ENCODE assay signal across 8 cellular contexts in genomic region chr1:40802078-40803075, GRCh38. TPM values are rescaled to one million over a fixed set of nuclear protein-coding genes. Genes with fewer than 3 reads are reported as not detected.
DNase-seq lines count a peak whose midpoint lies in the region; ATAC-seq and TF ChIP-seq lines count a peak whose summit lies in the region.

No MANE protein-coding gene starts in this region.

- H3K4me3 ChIP-seq in SK-N-SH (ENCODE audit: low read depth in 2 of 2, low read length in 1 of 2) (peak overlapping the region; percentile 51 to 59), heart right ventricle (peak overlapping the region in 9 of 10 donors; percentile 10 to 58 (median 45)), psoas muscle (peak overlapping the region; percentile 55)

- H3K4me2 ChIP-seq in SK-N-SH = peak overlapping the region; percentile 80

- peak overlapping the region; percentile 43; the same call in 1 of the 2 replicates for H3K9ac ChIP-seq in SK-N-SH

- peaks cover 0 to under 1% of the 10 kb centered on the region in 2 donors for H3K9me3 Mint-ChIP-seq in activated naive CD4-positive, alpha-beta T cell treated with anti-CD3 and anti-CD28 coated beads, Interleukin-2, amount 50 U/mL, for 72 hours

- H4K20me1 ChIP-seq in SK-N-SH (ENCODE audit: insufficient read depth) = no peaks in the 10 kb centered on the region

- peaks cover 3% of the 10 kb centered on the region for H3F3A ChIP-seq in SK-N-SH (replicated peaks; ENCODE audit: insufficient read depth)

- intact Hi-C loops in heart right ventricle (cut with DNase I) (no loop called here), psoas muscle (cut with DNase I) (no loop called here)

- no peaks in the 10 kb centered on the region for H3K36me3 Mint-ChIP-seq in activated naive CD4-positive, alpha-beta T cell treated with anti-CD3 and anti-CD28 coated beads, Interleukin-2, amount 50 U/mL, for 72 hours

- no peak for TF ChIP-seq RAD21 in SK-N-SH (IDR thresholded peaks at IDR 0.05; ENCODE audit: low read length)

- H3K27ac ChIP-seq in SK-N-SH (ENCODE audit: low read depth in 2 of 2, low read length in 1 of 2) = no peak overlapping the region; a peak in 1 of 4 replicates
- peak overlapping the region in 9 of 10 donors; percentile 45 to 84 (median 72) for H3K27ac ChIP-seq in heart right ventricle
- H3K27ac ChIP-seq in psoas muscle = peak overlapping the region; percentile 67

- CTCF ChIA-PET in SK-N-SH (lab: Yijun Ruan, JAX) = interaction anchor here (1.3 kb wide), 1 partner anchor 28 kb away, joined by 4 read pairs; no protein-coding TSS in a partner anchor

- no peaks in the 10 kb centered on the region for H3K79me2 ChIP-seq in SK-N-SH (ENCODE audit: insufficient read depth)

- 40% methylated on average over 29 of the region's 60 CpGs for WGBS in SK-N-SH (ENCODE audit: low lambda C conversion rate)
- WGBS in heart right ventricle, 2 donors = 9 to 10% methylated on average over 52 to 60 of the region's 60 CpGs
- 8 to 21% (median 14%) methylated on average over 32 to 60 of the region's 60 CpGs for WGBS in psoas muscle, 3 donors

- POLR2A ChIA-PET in SK-N-SH (lab: Yijun Ruan, JAX) = no interaction called here

- TF ChIP-seq CTCF in SK-N-SH (IDR thresholded peaks at IDR 0.05) (no peak), heart right ventricle (IDR thresholded peaks at IDR 0.05) (no peak), psoas muscle (IDR thresholded peaks at IDR 0.05) (no peak)

- H3K27ac Mint-ChIP-seq in activated naive CD4-positive, alpha-beta T cell treated with anti-CD3 and anti-CD28 coated beads, Interleukin-2, amount 50 U/mL, for 72 hours = no peak overlapping the region

- no peak for TF ChIP-seq EP300 in SK-N-SH (IDR thresholded peaks at IDR 0.05; ENCODE audit: borderline replicate concordance in 1 of 2, low read depth in 1 of 2, low read length in 1 of 2)

- peak; percentile 64 for ATAC-seq in GM18868 (IDR thresholded peaks at IDR 0.05; ENCODE audit: unreplicated experiment)
- peak; percentile 87 to 93 for ATAC-seq in activated naive CD4-positive, alpha-beta T cell treated with anti-CD3 and anti-CD28 coated beads, Interleukin-2, amount 50 U/mL, for 72 hours
- ATAC-seq in heart right ventricle = peak; percentile 85 to 93 (median 89)
- ATAC-seq in psoas muscle = peak; percentile 88 to 94 (median 91)
- no peak for ATAC-seq in HG02884 (IDR thresholded peaks at IDR 0.05; ENCODE audit: unreplicated experiment)

- H3K4me1 ChIP-seq in SK-N-SH (ENCODE audit: control insufficient read depth in 1 of 2, insufficient read depth in 2 of 2, low read depth in 1 of 2, low read length in 1 of 2) (peaks cover 0 to 25% of the 10 kb centered on the region in 2 experiments; a peak in 1 of 4 replicates), heart right ventricle (peaks cover 13 to 62% (median 43%) of the 10 kb centered on the region in 9 donors), psoas muscle (peaks cover 59% of the 10 kb centered on the region)

- H3K9me2 ChIP-seq in SK-N-SH = no peaks in the 10 kb centered on the region

- H3K36me3 ChIP-seq in SK-N-SH (replicated peaks in 1 of 2; ENCODE audit: control insufficient read depth in 1 of 2, insufficient read depth in 2 of 2, low read length in 1 of 2) (no peaks in the 10 kb centered on the region), heart right ventricle (no peaks in the 10 kb centered on the region), psoas muscle (ENCODE audit: insufficient read depth in 1 of 2, low read depth in 1 of 2) (no peaks in the 10 kb centered on the region)

- peak overlapping the region; percentile 64; the same call in 1 of the 2 replicates for H2AFZ ChIP-seq in SK-N-SH (ENCODE audit: low read depth)

- DNase-seq in HPDE6-E6E7 (ENCODE audit: extremely low spot score) = peak; percentile 71
- peak; percentile 99 for DNase-seq in SK-N-SH
- DNase-seq in activated naive CD4-positive, alpha-beta T cell treated with anti-CD3 and anti-CD28 coated beads, Interleukin-2, amount 50 U/mL, for 72 hours (ENCODE audit: low spot score in 2 of 2) = peak; percentile 80 to 83
- DNase-seq in heart right ventricle = peak; percentile 88
- peak; percentile 87 to 93 for DNase-seq in psoas muscle
- DNase-seq in ureter (ENCODE audit: low spot score) = peak; percentile 86

- H3K27me3 ChIP-seq in SK-N-SH (ENCODE audit: insufficient read depth) (no peaks in the 10 kb centered on the region), heart right ventricle (no peaks in the 10 kb centered on the region), psoas muscle (ENCODE audit: insufficient read depth in 3 of 3, low read length in 2 of 3) (no peaks in the 10 kb centered on the region)

- H3K9me3 ChIP-seq in SK-N-SH (no peaks in the 10 kb centered on the region), heart right ventricle (no peaks in the 10 kb centered on the region), psoas muscle (no peaks in the 10 kb centered on the region)

TF ChIP-seq in SK-N-SH, 30 proteins besides CTCF, POLR2A, EP300 and RAD21:
- TF ChIP-seq RXRA (IDR thresholded peaks at IDR 0.05; ENCODE audit: borderline replicate concordance, low read depth) (no peak), MAX (IDR thresholded peaks at IDR 0.05; ENCODE audit: low read depth) (peak; percentile 43; the same call in 1 of the 2 replicates), GABPA (IDR thresholded peaks at IDR 0.05; ENCODE audit: low read depth) (no peak), RCOR1 (IDR thresholded peaks at IDR 0.05; ENCODE audit: low read length) (peak; percentile 35; the same call in 1 of the 2 replicates)

RNA-seq across cellular contexts. Expression of gene KCNQ4, which starts 18.8 kb away (rescaled TPM):
- polyA plus RNA-seq in SK-N-SH (2012; rRNA removed) = 0.05 and 0.15 TPM in 2 replicates
- 0.03 and 0.05 TPM in 2 replicates for polyA plus RNA-seq in SK-N-SH (2012; cell fraction: cytosol; rRNA removed)
- 0.43 and 0.44 TPM in 2 replicates for polyA plus RNA-seq in SK-N-SH (2012; cell fraction: nucleus; rRNA removed)
- 1 to 10 TPM in 1 of 2 donors, under 1 TPM in 1; 0.73 to 1.5 TPM for total RNA-seq in activated naive CD4-positive, alpha-beta T cell treated with anti-CD3 and anti-CD28 coated beads, Interleukin-2, amount 50 U/mL, for 72 hours
- 1 to 10 TPM; 1.2 to 3.4 (median 2.1) TPM for total RNA-seq in heart right ventricle
- 1 to 10 TPM; 1.0 to 3.4 TPM for polyA plus RNA-seq in heart right ventricle
- 1 to 10 TPM; 4.6 to 9.1 (median 6.3) TPM for total RNA-seq in psoas muscle
- polyA plus RNA-seq in psoas muscle = 1 to 10 TPM; 1.9 to 2.7 (median 2.1) TPM
- total RNA-seq in ureter = 3.7 TPM

RNA-seq across cellular contexts. Expression of gene CITED4, which starts 59.8 kb away (rescaled TPM):
- polyA plus RNA-seq in SK-N-SH (2012; rRNA removed) = 5.9 and 10.1 TPM in 2 replicates
- polyA plus RNA-seq in SK-N-SH (2012; cell fraction: cytosol; rRNA removed) = 6.7 and 10.0 TPM in 2 replicates
- polyA plus RNA-seq in SK-N-SH (2012; cell fraction: nucleus; rRNA removed) = 5.6 and 13.0 TPM in 2 replicates
- 1 to 10 TPM; 1.4 to 4.4 TPM for total RNA-seq in activated naive CD4-positive, alpha-beta T cell treated with anti-CD3 and anti-CD28 coated beads, Interleukin-2, amount 50 U/mL, for 72 hours
- total RNA-seq in heart right ventricle = 10 to 100 TPM; 14.4 to 88.8 (median 25.8) TPM
- polyA plus RNA-seq in heart right ventricle = 10 to 100 TPM in 1 of 2 donors, 1 to 10 TPM in 1; 6.1 to 31.2 TPM
- total RNA-seq in psoas muscle = 10 to 100 TPM; 16.0 to 24.7 (median 18.6) TPM
- 10 to 100 TPM in 1 of 3 donors, 1 to 10 TPM in 2; 5.6 to 40.9 (median 6.6) TPM for polyA plus RNA-seq in psoas muscle
- total RNA-seq in ureter = 17.9 TPM

Comparison
In these comparisons a context has a peak if more than half of its experiments do, and no peak if none do; other contexts are left out.
1. H3K27ac ChIP-seq: peak in heart right ventricle (9 of 10) and psoas muscle (single experiment); none in SK-N-SH (0 of 2).
2. Peak in every context shown above with its lines, with median percentiles within 50 percentile points of each other: DNase-seq and H3K4me3 ChIP-seq.